21 cellular contexts compared by ENCODE assay signal in genomic region chr9:111953444-111953843, GRCh38. TPM values are rescaled to one million over a fixed set of nuclear protein-coding genes. Genes with fewer than 3 reads are reported as not detected.
DNase-seq lines count a peak whose midpoint lies in the region; ATAC-seq, FAIRE-seq and TF ChIP-seq lines count a peak whose summit lies in the region.
"Had no signal": no experiment of that assay in that cellular context is flagged by ENCODE, and none has a peak within 500 bp of the region (broad histone marks: within the 10 kb centered on the region; RNA-seq: fewer than 3 reads in every experiment).

No MANE protein-coding gene starts in this region.

- H3K27me3 Mint-ChIP-seq in astrocyte (ENCODE audit: low read depth, unreplicated experiment): no peaks in the 10 kb centered on the region

- no peak overlapping the region for H3K9ac ChIP-seq in astrocyte (ENCODE audit: low read length)

- H3K4me1 ChIP-seq in astrocyte (ENCODE audit: insufficient read depth, low read length): peaks cover 17% of the 10 kb centered on the region
- peaks cover 12% of the 10 kb centered on the region for H3K4me1 ChIP-seq in lower lobe of right lung

- DNase-seq in NOMO-1 treated with DMSO at 0.1 percent for 48 hours (lab: John Stamatoyannopoulos, UW; ENCODE audit: unreplicated experiment) (peak; percentile 22), NOMO-1 treated with dmso at 0.1 percent for 144 hours (lab: John Stamatoyannopoulos, UW; ENCODE audit: unreplicated experiment) (no peak), astrocyte (ENCODE audit: low read depth) (no peak), lower lobe of right lung (no peak), HTR-8/SVneo (ENCODE audit: insufficient read length, low spot score) (no peak)
- DNase-seq in effector CD8-positive, alpha-beta T cell (lab: John Stamatoyannopoulos, UW): no peak
- DNase-seq: 8988T; CD8-positive, alpha-beta memory T cell; DND-41; NCI-H1048; NCI-H1436 treated with DMSO at 0.1 percent for 48 hours; NCI-H2081 treated with DMSO at 0.1 percent for 48 hours; NCI-H510A; Peyer's patch had no signal

- H3K4me1 Mint-ChIP-seq in astrocyte (ENCODE audit: low read depth, unreplicated experiment): peaks cover 16% of the 10 kb centered on the region

- H3K9me3 Mint-ChIP-seq in astrocyte (ENCODE audit: unreplicated experiment): peaks cover 1% of the 10 kb centered on the region
- H3K9me3 Mint-ChIP-seq: CD8-positive, alpha-beta memory T cell had no signal

- H3K4me2 ChIP-seq in astrocyte (ENCODE audit: low read length): no peak overlapping the region

- H3K36me3 ChIP-seq in astrocyte (ENCODE audit: insufficient read depth, low read length) (no peaks in the 10 kb centered on the region), lower lobe of right lung (no peaks in the 10 kb centered on the region)
- H3K36me3 ChIP-seq: Peyer's patch had no signal

- no peak overlapping the region for H2AFZ ChIP-seq in astrocyte (ENCODE audit: low read depth, low read length)

- H3K27ac Mint-ChIP-seq in astrocyte (ENCODE audit: unreplicated experiment): no peak overlapping the region

- FAIRE-seq in astrocyte (lab: Jason Lieb, UNC) (no peak), HTR-8/SVneo (lab: Jason Lieb, UNC) (no peak)
- FAIRE-seq: G401.6, GM12878, GM18507 had no signal

- H4K20me1 ChIP-seq in astrocyte (ENCODE audit: insufficient read depth, low read length): no peaks in the 10 kb centered on the region

- no peak overlapping the region for H3K27ac ChIP-seq in astrocyte (ENCODE audit: low read depth, low read length)
- no peak overlapping the region for H3K27ac ChIP-seq in lower lobe of right lung
- H3K27ac ChIP-seq: Peyer's patch had no signal

- H3K9me3 ChIP-seq in astrocyte (ENCODE audit: insufficient read depth, low read depth, low read length) (no peaks in the 10 kb centered on the region), lower lobe of right lung (no peaks in the 10 kb centered on the region)
- H3K9me3 ChIP-seq: Peyer's patch had no signal

- H3K36me3 Mint-ChIP-seq in astrocyte (ENCODE audit: low read depth, unreplicated experiment): peaks cover 3% of the 10 kb centered on the region

- H3K4me3 ChIP-seq in astrocyte (ENCODE audit: insufficient read depth, low read depth, low read length) (no peak overlapping the region), lower lobe of right lung (no peak overlapping the region)
- H3K4me3 ChIP-seq: GM12878, Peyer's patch had no signal

- ATAC-seq in lower lobe of right lung (peak; percentile 25 to 65), GM18519 (IDR thresholded peaks at IDR 0.05; ENCODE audit: low FRiP score, unreplicated experiment) (no peak), GM21528 (IDR thresholded peaks at IDR 0.05; ENCODE audit: low FRiP score, unreplicated experiment) (no peak)
- ATAC-seq: GM12878, Right ventricle myocardium inferior, SK-N-SH treated with all-trans-retinoic acid at 6 μM for 48 hours had no signal

- intact Hi-C loops in lower lobe of right lung (cut with DNase I): no loop called here

- H3K4me3 Mint-ChIP-seq in astrocyte (ENCODE audit: unreplicated experiment): peak overlapping the region; percentile 12
- H3K4me3 Mint-ChIP-seq: CD8-positive, alpha-beta memory T cell had no signal

- TF ChIP-seq CTCF in astrocyte (IDR thresholded peaks at IDR 0.05; ENCODE audit: insufficient read depth, low read depth, low read length) (no peak), lower lobe of right lung (IDR thresholded peaks at IDR 0.05) (no peak)

- H3K79me2 ChIP-seq in astrocyte (ENCODE audit: insufficient read depth, low read length): no peaks in the 10 kb centered on the region

- H3K27me3 ChIP-seq in astrocyte (ENCODE audit: insufficient read depth, low read length) (no peaks in the 10 kb centered on the region), lower lobe of right lung (ENCODE audit: low read depth) (no peaks in the 10 kb centered on the region)
- H3K27me3 ChIP-seq: Peyer's patch had no signal

RNA-seq across cellular contexts. Expression of gene UGCG, which starts 56.8 kb away (rescaled TPM):
- total RNA-seq in astrocyte (130 and 166 TPM in 2 replicates), lower lobe of right lung (41.3 TPM)

Comparison
In these comparisons a context has a peak if more than half of its experiments do, and no peak if none do; other contexts are left out.
1. ATAC-seq: peak in lower lobe of right lung (2 of 2); none in GM18519 (single experiment) and GM21528 (single experiment).